Comparison of ENCODE assay signal across 33 cellular contexts in the genomic region with DNA sequence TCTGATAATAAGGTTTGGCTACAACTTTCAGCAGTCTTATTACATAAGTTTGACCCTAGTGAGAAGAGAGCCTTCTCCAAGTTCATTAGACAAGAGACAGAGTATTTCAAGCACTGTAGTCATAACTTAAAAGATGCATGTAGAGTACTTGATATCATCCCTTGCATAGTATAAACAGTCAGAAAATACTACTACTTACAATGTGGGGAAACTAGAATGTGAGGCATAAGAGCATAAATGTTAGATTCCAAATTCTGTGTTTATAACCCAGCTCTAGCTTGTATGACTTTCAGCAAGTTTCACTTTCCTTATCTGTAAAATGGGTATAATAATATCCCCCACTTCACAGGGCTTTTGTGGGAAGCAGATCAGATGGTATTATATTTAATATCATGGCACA. TPM values are rescaled to one million over a fixed set of nuclear protein-coding genes. Genes with fewer than 3 reads are reported as not detected.
"Had no signal": no experiment of that assay in that cellular context is flagged by ENCODE, and none has a peak within 500 bp of the region (broad histone marks: within the 10 kb centered on the region; RNA-seq: fewer than 3 reads in every experiment).

No MANE protein-coding gene starts in this region.

- ATAC-seq: activated CD8-positive, alpha-beta T cell treated with anti-CD3 and anti-CD28 coated beads for 36 hours; activated naive CD8-positive, alpha-beta T cell treated with anti-CD3 and anti-CD28 coated beads, Interleukin-2, amount 50 U/mL, for 24 hours; activated T-cell treated with anti-CD3 and anti-CD28 coated beads, Interleukin-2, amount 50 U/mL, for 4 hours; body of pancreas; effector memory CD8-positive, alpha-beta T cell; foreskin keratinocyte; gastrocnemius medialis; heart left ventricle; T-helper 17 cell had no signal

- DNase-seq: activated CD4-positive, alpha-beta T cell treated with anti-CD3 and anti-CD28 coated beads for 4 hours; activated CD4-positive, alpha-beta T cell treated with anti-CD3 and anti-CD28 coated beads, Interleukin-2, amount 50 U/mL, for 1 hour; activated CD4-positive, alpha-beta T cell treated with anti-CD3 and anti-CD28 coated beads, Interleukin-2, amount 50 U/mL, for 48 hours; activated CD4-positive, CD25-positive, alpha-beta regulatory T cell; activated CD4-positive, CD25-positive, alpha-beta regulatory T cell treated with anti-CD3 and anti-CD28 coated beads, Interleukin-2, amount 50 U/mL, for 72 hours; activated CD8-positive, alpha-beta memory T cell treated with anti-CD3 and anti-CD28 coated beads for 24 hours; activated CD8-positive, alpha-beta T cell treated with anti-CD3 and anti-CD28 coated beads for 36 hours; activated effector memory CD4-positive, alpha-beta T cell treated with anti-CD3 and anti-CD28 coated beads, Interleukin-2, amount 50 U/mL, for 16 hours; activated naive CD4-positive, alpha-beta T cell treated with anti-CD3 and anti-CD28 coated beads for 36 hours; activated naive CD8-positive, alpha-beta T cell treated with anti-CD3 and anti-CD28 coated beads for 36 hours; activated naive CD8-positive, alpha-beta T cell treated with anti-CD3 and anti-CD28 coated beads, Interleukin-2, amount 50 U/mL, for 24 hours; activated T-cell treated with anti-CD3 and anti-CD28 coated beads, Interleukin-2, amount 50 U/mL, for 4 hours; adrenal gland; amygdala; aorta; body of pancreas; caudate nucleus; cortex of kidney; dermis blood vessel endothelial cell; effector CD4-positive, alpha-beta T cell; effector memory CD8-positive, alpha-beta T cell; erythroblast; foreskin keratinocyte; gastrocnemius medialis; glutamatergic neuron; heart left ventricle; T-helper 17 cell; T1000 had no signal

- H3K27ac Mint-ChIP-seq: activated CD8-positive, alpha-beta T cell treated with anti-CD3 and anti-CD28 coated beads for 36 hours; activated naive CD4-positive, alpha-beta T cell treated with anti-CD3 and anti-CD28 coated beads for 36 hours; activated naive CD4-positive, alpha-beta T cell treated with anti-CD3 and anti-CD28 coated beads, Interleukin-2, amount 50 U/mL, for 24 hours; activated naive CD8-positive, alpha-beta T cell treated with anti-CD3 and anti-CD28 coated beads for 36 hours; activated naive CD8-positive, alpha-beta T cell treated with anti-CD3 and anti-CD28 coated beads, Interleukin-2, amount 50 U/mL, for 24 hours; activated T-helper 2 cell treated with anti-CD3 and anti-CD28 coated beads, Interferon-gamma antibody, Interleukin-2, Interleukin-4, amounts not matched to agents 10 μg/mL and 5 μg/mL and 100 μg/mL, durations not matched to agents 14 hours and 24 hours and 36 hours; effector memory CD8-positive, alpha-beta T cell; T-helper 17 cell; T-helper 2 cell treated with Interferon-gamma antibody and Interleukin-4, amounts not matched to agents 5 μg/mL and 100 μg/mL, for 36 hours had no signal

- H3K27me3 Mint-ChIP-seq: activated CD8-positive, alpha-beta T cell treated with anti-CD3 and anti-CD28 coated beads for 36 hours; activated naive CD4-positive, alpha-beta T cell treated with anti-CD3 and anti-CD28 coated beads, Interleukin-2, amount 50 U/mL, for 24 hours; activated naive CD8-positive, alpha-beta T cell treated with anti-CD3 and anti-CD28 coated beads for 36 hours; activated naive CD8-positive, alpha-beta T cell treated with anti-CD3 and anti-CD28 coated beads, Interleukin-2, amount 50 U/mL, for 24 hours had no signal

- H3K4me1 Mint-ChIP-seq: activated naive CD4-positive, alpha-beta T cell treated with anti-CD3 and anti-CD28 coated beads, Interleukin-2, amount 50 U/mL, for 24 hours had no signal

- H3K9me3 ChIP-seq: adrenal gland, body of pancreas, esophagus muscularis mucosa, gastrocnemius medialis had no signal

- H3K36me3 ChIP-seq: adrenal gland, esophagus muscularis mucosa, gastrocnemius medialis, heart left ventricle had no signal

- H3K4me3 ChIP-seq: adrenal gland, body of pancreas, esophagus muscularis mucosa, gastrocnemius medialis, heart left ventricle had no signal

- H3K4me3 Mint-ChIP-seq: activated CD8-positive, alpha-beta T cell treated with anti-CD3 and anti-CD28 coated beads for 36 hours; activated naive CD4-positive, alpha-beta T cell treated with anti-CD3 and anti-CD28 coated beads for 36 hours; activated naive CD4-positive, alpha-beta T cell treated with anti-CD3 and anti-CD28 coated beads, Interleukin-2, amount 50 U/mL, for 24 hours; activated naive CD8-positive, alpha-beta T cell treated with anti-CD3 and anti-CD28 coated beads for 36 hours; activated naive CD8-positive, alpha-beta T cell treated with anti-CD3 and anti-CD28 coated beads, Interleukin-2, amount 50 U/mL, for 24 hours; activated T-cell treated with anti-CD3 and anti-CD28 coated beads, Interleukin-2, amount 50 U/mL, for 4 hours; effector memory CD8-positive, alpha-beta T cell; T-helper 17 cell; T-helper 2 cell treated with Interferon-gamma antibody and Interleukin-4, amounts not matched to agents 5 μg/mL and 100 μg/mL, for 36 hours had no signal

- H3K9me3 Mint-ChIP-seq: activated CD8-positive, alpha-beta T cell treated with anti-CD3 and anti-CD28 coated beads for 36 hours; activated naive CD4-positive, alpha-beta T cell treated with anti-CD3 and anti-CD28 coated beads for 36 hours; activated naive CD4-positive, alpha-beta T cell treated with anti-CD3 and anti-CD28 coated beads, Interleukin-2, amount 50 U/mL, for 24 hours; activated naive CD8-positive, alpha-beta T cell treated with anti-CD3 and anti-CD28 coated beads, Interleukin-2, amount 50 U/mL, for 24 hours; activated T-cell treated with anti-CD3 and anti-CD28 coated beads, Interleukin-2, amount 50 U/mL, for 4 hours; activated T-helper 2 cell treated with anti-CD3 and anti-CD28 coated beads, Interferon-gamma antibody, Interleukin-2, Interleukin-4, amounts not matched to agents 10 μg/mL and 5 μg/mL and 100 μg/mL, durations not matched to agents 14 hours and 24 hours and 36 hours; effector memory CD8-positive, alpha-beta T cell; T-helper 2 cell treated with Interferon-gamma antibody and Interleukin-4, amounts not matched to agents 5 μg/mL and 100 μg/mL, for 36 hours had no signal

- H3K4me1 ChIP-seq: adrenal gland, body of pancreas, esophagus muscularis mucosa, gastrocnemius medialis, heart left ventricle had no signal

- H3K27ac ChIP-seq: adrenal gland, body of pancreas, esophagus muscularis mucosa, foreskin keratinocyte, gastrocnemius medialis, heart left ventricle had no signal

- FAIRE-seq: colon had no signal

- H3K27me3 ChIP-seq: adrenal gland, body of pancreas, esophagus muscularis mucosa, foreskin keratinocyte, gastrocnemius medialis, heart left ventricle had no signal

RNA-seq across cellular contexts. Expression of gene TMEM200A, which starts 56.8 kb away (rescaled TPM):
- total RNA-seq: activated naive CD4-positive, alpha-beta T cell treated with anti-CD3 and anti-CD28 coated beads for 36 hours; activated naive CD8-positive, alpha-beta T cell treated with anti-CD3 and anti-CD28 coated beads for 36 hours had no signal
